ENCODE assay signal across 9 cellular contexts in the genomic region with DNA sequence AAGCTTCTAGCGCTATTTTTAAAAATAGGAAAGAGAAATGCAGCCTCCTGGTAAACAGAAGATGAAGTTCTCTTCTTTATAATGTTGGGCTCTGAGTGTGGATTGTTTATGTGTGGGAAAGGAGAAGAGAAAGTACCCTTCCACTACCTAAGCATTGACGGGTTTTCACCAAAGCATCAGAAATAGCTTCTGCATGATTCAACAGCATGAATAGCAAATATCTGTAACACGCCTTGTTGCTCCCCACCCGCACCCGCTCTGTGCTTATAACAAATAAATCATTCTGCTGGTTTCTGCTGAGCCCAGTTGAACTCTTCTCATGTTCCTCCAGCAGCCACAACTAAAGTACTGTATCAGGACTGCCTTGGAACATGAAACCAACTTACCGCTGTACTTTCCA. TPM values are rescaled to one million over a fixed set of nuclear protein-coding genes. Genes with fewer than 3 reads are reported as not detected.
DNase-seq lines count a peak whose midpoint lies in the region; ATAC-seq and TF ChIP-seq lines count a peak whose summit lies in the region.
"Had no signal": no experiment of that assay in that cellular context is flagged by ENCODE, and none has a peak within 500 bp of the region (broad histone marks: within the 10 kb centered on the region; RNA-seq: fewer than 3 reads in every experiment).

No MANE protein-coding gene starts in this region.

- H3K9me3 Mint-ChIP-seq in activated naive CD8-positive, alpha-beta T cell treated with anti-CD3 and anti-CD28 coated beads for 36 hours: no peaks in the 10 kb centered on the region
- H3K9me3 Mint-ChIP-seq in T-cell: peaks cover 0 to 3% (median 0%) of the 10 kb centered on the region in 3 donors

- WGBS in tibial nerve, 2 donors: 52 to 54% methylated on average over 6 of the region's 6 CpGs

- H3K36me3 Mint-ChIP-seq in activated naive CD8-positive, alpha-beta T cell treated with anti-CD3 and anti-CD28 coated beads for 36 hours: no peaks in the 10 kb centered on the region
- peaks cover 10% of the 10 kb centered on the region for H3K36me3 Mint-ChIP-seq in T-cell

- TF ChIP-seq POLR2A in tibial nerve (IDR thresholded peaks at IDR 0.05): no peak

- peaks cover 2% of the 10 kb centered on the region for H3K4me1 Mint-ChIP-seq in activated naive CD8-positive, alpha-beta T cell treated with anti-CD3 and anti-CD28 coated beads for 36 hours
- peaks cover 0 to 5% (median 4%) of the 10 kb centered on the region in 3 donors for H3K4me1 Mint-ChIP-seq in T-cell

- POLR2A ChIA-PET in T-cell (lab: Charles Lee): interaction anchor here in 1 of 2 donors (0.6 kb wide), 1 partner anchor 146 kb away, joined by 4 read pairs; no protein-coding TSS in a partner anchor

- TF ChIP-seq EP300 in tibial nerve (IDR thresholded peaks at IDR 0.05): peak in 1 of 2 donors; percentile 58

- H3K4me3 ChIP-seq in tibial nerve: peak overlapping the region in 1 of 4 donors; percentile 0
- H3K4me3 ChIP-seq: K562 had no signal

- peak overlapping the region in 3 of 4 donors; percentile 21 to 53 (median 46) for H3K27ac ChIP-seq in tibial nerve

- H3K27me3 ChIP-seq in tibial nerve: no peaks in the 10 kb centered on the region

- H3K9me3 ChIP-seq in tibial nerve: no peaks in the 10 kb centered on the region

- H3K27ac Mint-ChIP-seq in activated naive CD8-positive, alpha-beta T cell treated with anti-CD3 and anti-CD28 coated beads for 36 hours: peak overlapping the region; percentile 12
- peak overlapping the region in 1 of 2 donors; percentile 50 for H3K27ac Mint-ChIP-seq in T-cell

- DNase-seq in SIG-M5 treated with dmso at 0.1 percent for 504 hours (lab: John Stamatoyannopoulos, UW; ENCODE audit: unreplicated experiment): peak; percentile 42
- DNase-seq in SIG-M5 (lab: John Stamatoyannopoulos, UW): no peak
- no peak for DNase-seq in activated naive CD8-positive, alpha-beta T cell treated with anti-CD3 and anti-CD28 coated beads for 36 hours
- DNase-seq in tibial nerve (ENCODE audit: low spot score in 2 of 2): no peak
- no peak for DNase-seq in T-cell
- DNase-seq in DMS53 treated with DMSO at 0.1 percent for 48 hours (lab: John Stamatoyannopoulos, UW; ENCODE audit: unreplicated experiment): no peak
- DNase-seq in inferior parietal cortex (ENCODE audit: extremely low spot score): no peak

- ATAC-seq in HG03066 (IDR thresholded peaks at IDR 0.05; ENCODE audit: low read depth, unreplicated experiment) (peak; percentile 92), T-cell (replicated peaks in 1 of 4) (no peak)
- ATAC-seq: K562 had no signal

- peaks cover 0 to 7% (median 3%) of the 10 kb centered on the region in 4 donors for H3K4me1 ChIP-seq in tibial nerve

- no peaks in the 10 kb centered on the region for H3K27me3 Mint-ChIP-seq in activated naive CD8-positive, alpha-beta T cell treated with anti-CD3 and anti-CD28 coated beads for 36 hours
- no peaks in the 10 kb centered on the region for H3K27me3 Mint-ChIP-seq in T-cell

- CTCF ChIA-PET in T-cell (lab: Charles Lee): interaction anchor here in 1 of 2 donors (0.6 kb wide), 1 partner anchor 37 kb away, joined by 3 read pairs; no protein-coding TSS in a partner anchor

- H3K4me3 Mint-ChIP-seq in activated naive CD8-positive, alpha-beta T cell treated with anti-CD3 and anti-CD28 coated beads for 36 hours: no peak overlapping the region
- H3K4me3 Mint-ChIP-seq in T-cell: no peak overlapping the region

- TF ChIP-seq CTCF in tibial nerve (IDR thresholded peaks at IDR 0.05): no peak

- H3K36me3 ChIP-seq in tibial nerve: no peaks in the 10 kb centered on the region

RNA-seq across cellular contexts. Expression of a gene that starts 20.7 kb away (rescaled TPM):
- under 1 TPM; 0.18 to 0.19 TPM for total RNA-seq in activated naive CD8-positive, alpha-beta T cell treated with anti-CD3 and anti-CD28 coated beads for 36 hours
- total RNA-seq in tibial nerve (under 1 TPM; under 0.01 to 0.63 (median 0.26) TPM), T-cell (under 1 TPM; 0.41 to 0.92 (median 0.72) TPM)
- total RNA-seq: K562 had no signal
